Comparison of ENCODE assay signal across 20 cellular contexts in genomic region chr10:78290131-78290750, GRCh38.
DNase-seq lines count a peak whose midpoint lies in the region; ATAC-seq and TF ChIP-seq lines count a peak whose summit lies in the region.
"Had no signal": no experiment of that assay in that cellular context is flagged by ENCODE, and none has a peak within 500 bp of the region (broad histone marks: within the 10 kb centered on the region; RNA-seq: fewer than 3 reads in every experiment).

No MANE protein-coding gene starts in this region.

- no peak for ATAC-seq in HG03175 (IDR thresholded peaks at IDR 0.05; ENCODE audit: unreplicated experiment)
- ATAC-seq in GM18511 (IDR thresholded peaks at IDR 0.05; ENCODE audit: unreplicated experiment) = no peak
- ATAC-seq: left lung; stimulated activated effector memory CD8-positive, alpha-beta T cell treated with anti-CD3 and anti-CD28 coated beads, Interleukin-12 subunit alpha, Interleukin-12 subunit beta, amount 100 ng/mL, for 72 hours had no signal

- no peak overlapping the region for H3K4me3 Mint-ChIP-seq in neural progenitor cell
- H3K4me3 Mint-ChIP-seq: activated CD4-positive, alpha-beta T cell treated with anti-CD3 and anti-CD28 coated beads, Interleukin-2, amount 10 ng/mL, durations not matched to agents 7 days and 5 days; stimulated activated effector memory CD8-positive, alpha-beta T cell treated with anti-CD3 and anti-CD28 coated beads, Interleukin-12 subunit alpha, Interleukin-12 subunit beta, amount 100 ng/mL, for 72 hours had no signal

- no peaks in the 10 kb centered on the region for H3K79me2 ChIP-seq in neural progenitor cell (ENCODE audit: low read depth)

- H3K9ac ChIP-seq in neural progenitor cell = no peak overlapping the region

- peaks cover 22% of the 10 kb centered on the region for H3F3A ChIP-seq in neural progenitor cell (ENCODE audit: low read depth)

- no peaks in the 10 kb centered on the region for H3K9me3 Mint-ChIP-seq in neural progenitor cell
- H3K9me3 Mint-ChIP-seq: activated CD4-positive, alpha-beta T cell treated with anti-CD3 and anti-CD28 coated beads, Interleukin-2, amount 10 ng/mL, durations not matched to agents 7 days and 5 days; stimulated activated effector memory CD8-positive, alpha-beta T cell treated with anti-CD3 and anti-CD28 coated beads, Interleukin-12 subunit alpha, Interleukin-12 subunit beta, amount 100 ng/mL, for 72 hours had no signal

- TF ChIP-seq CTCF in astrocyte of the spinal cord (IDR thresholded peaks at IDR 0.05; ENCODE audit: low read depth, low read length) (peak; percentile 5), neural progenitor cell (IDR thresholded peaks at IDR 0.05) (peak; percentile 14)

- no peaks in the 10 kb centered on the region for H3K9me3 ChIP-seq in neural progenitor cell (ENCODE audit: low read depth)
- H3K9me3 ChIP-seq: left lung, tibial artery had no signal

- peaks cover 48% of the 10 kb centered on the region for H3K4me1 ChIP-seq in neural progenitor cell
- H3K4me1 ChIP-seq: left lung, tibial artery had no signal

- H3K36me3 Mint-ChIP-seq in neural progenitor cell = no peaks in the 10 kb centered on the region
- H3K36me3 Mint-ChIP-seq: stimulated activated effector memory CD8-positive, alpha-beta T cell treated with anti-CD3 and anti-CD28 coated beads, Interleukin-12 subunit alpha, Interleukin-12 subunit beta, amount 100 ng/mL, for 72 hours had no signal

- no peak overlapping the region for H3K27ac ChIP-seq in neural progenitor cell
- H3K27ac ChIP-seq: coronary artery, epithelial cell of prostate, left lung, tibial artery had no signal

- in situ Hi-C loops in G401 (cut with HindIII; ENCODE audit: low sequenced_read_pairs) = no loop called here
- in situ Hi-C loops in astrocyte of the spinal cord (cut with HindIII; ENCODE audit: low sequenced_read_pairs) = no loop called here

- H3K4me3 ChIP-seq in astrocyte of the spinal cord (ENCODE audit: low read depth, low read length) (no peak overlapping the region), neural progenitor cell (no peak overlapping the region)
- H3K4me3 ChIP-seq: coronary artery, left lung, smooth muscle cell, tibial artery had no signal

- H2AFZ ChIP-seq in neural progenitor cell (replicated peaks) = no peak overlapping the region

- H3K4me2 ChIP-seq in neural progenitor cell = no peak overlapping the region
- H3K4me2 ChIP-seq: smooth muscle cell had no signal

- H3K27me3 Mint-ChIP-seq in neural progenitor cell (ENCODE audit: insufficient read depth, low read depth) = peaks cover 15% of the 10 kb centered on the region
- H3K27me3 Mint-ChIP-seq: activated CD4-positive, alpha-beta T cell treated with anti-CD3 and anti-CD28 coated beads, Interleukin-2, amount 10 ng/mL, durations not matched to agents 7 days and 5 days had no signal

- H4K20me1 ChIP-seq in neural progenitor cell (ENCODE audit: low read depth) = no peaks in the 10 kb centered on the region

- H3K27me3 ChIP-seq in neural progenitor cell = no peaks in the 10 kb centered on the region
- H3K27me3 ChIP-seq: left lung had no signal

- H3K4me1 Mint-ChIP-seq in neural progenitor cell = peaks cover 63% of the 10 kb centered on the region
- H3K4me1 Mint-ChIP-seq: activated CD4-positive, alpha-beta T cell treated with anti-CD3 and anti-CD28 coated beads, Interleukin-2, amount 10 ng/mL, durations not matched to agents 7 days and 5 days; stimulated activated effector memory CD8-positive, alpha-beta T cell treated with anti-CD3 and anti-CD28 coated beads, Interleukin-12 subunit alpha, Interleukin-12 subunit beta, amount 100 ng/mL, for 72 hours had no signal

- no peak overlapping the region for H3K27ac Mint-ChIP-seq in neural progenitor cell
- H3K27ac Mint-ChIP-seq: stimulated activated effector memory CD8-positive, alpha-beta T cell treated with anti-CD3 and anti-CD28 coated beads, Interleukin-12 subunit alpha, Interleukin-12 subunit beta, amount 100 ng/mL, for 72 hours had no signal

- H3K36me3 ChIP-seq in neural progenitor cell = no peaks in the 10 kb centered on the region
- H3K36me3 ChIP-seq: left lung, tibial artery had no signal

- peak; percentile 78 for DNase-seq in G401 (ENCODE audit: low spot score)
- DNase-seq in M059J (ENCODE audit: low read depth) = peak; percentile 25
- no peak for DNase-seq in astrocyte of the spinal cord (ENCODE audit: low read depth, low spot score)
- DNase-seq in neural progenitor cell (ENCODE audit: low spot score) = no peak
- DNase-seq in stimulated activated CD4-positive, alpha-beta T cell treated with anti-CD3 and anti-CD28 coated beads, Interleukin-15, amount 100 ng/mL, for 24 hours = no peak
- DNase-seq in SHP77 (lab: John Stamatoyannopoulos, UW) = no peak
- DNase-seq: activated CD4-positive, alpha-beta T cell treated with anti-CD3 and anti-CD28 coated beads, Interleukin-2, amount 10 ng/mL, durations not matched to agents 7 days and 5 days; activated CD8-positive, alpha-beta memory T cell treated with anti-CD3 and anti-CD28 coated beads, Interleukin-2, amount 50 U/mL, for 48 hours; activated gamma-delta T cell treated with Interleukin-2 at 50 U/mL for 16 hours; Calu3; foreskin melanocyte; Kasumi-1; left lung; tibial artery had no signal

Comparison
In these comparisons a context has a peak if more than half of its experiments do, and no peak if none do; other contexts are left out.
1. DNase-seq: peak in G401 (single experiment) and M059J (single experiment); none in astrocyte of the spinal cord (single experiment), neural progenitor cell (single experiment), stimulated activated CD4-positive, alpha-beta T cell treated with anti-CD3 and anti-CD28 coated beads, Interleukin-15, amount 100 ng/mL, for 24 hours (single experiment) and SHP77 (0 of 2).